In the genomic region with DNA sequence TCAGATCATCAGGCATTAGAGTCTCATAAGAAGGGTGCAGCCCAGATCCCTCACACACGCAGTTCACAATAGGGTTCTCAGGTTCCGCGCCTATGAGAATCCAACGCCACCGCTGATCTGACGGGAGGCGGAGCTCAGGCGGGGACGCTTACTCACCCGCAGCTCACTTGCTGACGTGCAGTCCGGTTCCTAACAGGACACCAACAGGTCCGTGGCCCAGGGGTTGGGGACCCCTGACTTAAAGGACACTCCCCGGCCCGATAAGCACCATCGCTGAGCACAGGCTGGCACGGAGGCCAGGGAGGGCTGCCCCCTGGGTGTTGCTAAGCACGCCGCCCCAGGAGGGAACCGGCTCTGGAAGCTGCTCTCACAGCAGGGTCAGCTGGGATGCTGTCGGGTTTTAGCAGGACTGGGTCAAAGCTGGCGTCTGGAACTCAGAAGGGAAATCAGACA, we compare ENCODE assay signal across 1 cellular context.
TF ChIP-seq lines count a peak whose summit lies in the region.

No MANE protein-coding gene starts in this region.

TF ChIP-seq in K562, 482 proteins besides CTCF, POLR2A, EP300 and RAD21 (continued from another document and continues in another):
- TF ChIP-seq, protein P1, sequence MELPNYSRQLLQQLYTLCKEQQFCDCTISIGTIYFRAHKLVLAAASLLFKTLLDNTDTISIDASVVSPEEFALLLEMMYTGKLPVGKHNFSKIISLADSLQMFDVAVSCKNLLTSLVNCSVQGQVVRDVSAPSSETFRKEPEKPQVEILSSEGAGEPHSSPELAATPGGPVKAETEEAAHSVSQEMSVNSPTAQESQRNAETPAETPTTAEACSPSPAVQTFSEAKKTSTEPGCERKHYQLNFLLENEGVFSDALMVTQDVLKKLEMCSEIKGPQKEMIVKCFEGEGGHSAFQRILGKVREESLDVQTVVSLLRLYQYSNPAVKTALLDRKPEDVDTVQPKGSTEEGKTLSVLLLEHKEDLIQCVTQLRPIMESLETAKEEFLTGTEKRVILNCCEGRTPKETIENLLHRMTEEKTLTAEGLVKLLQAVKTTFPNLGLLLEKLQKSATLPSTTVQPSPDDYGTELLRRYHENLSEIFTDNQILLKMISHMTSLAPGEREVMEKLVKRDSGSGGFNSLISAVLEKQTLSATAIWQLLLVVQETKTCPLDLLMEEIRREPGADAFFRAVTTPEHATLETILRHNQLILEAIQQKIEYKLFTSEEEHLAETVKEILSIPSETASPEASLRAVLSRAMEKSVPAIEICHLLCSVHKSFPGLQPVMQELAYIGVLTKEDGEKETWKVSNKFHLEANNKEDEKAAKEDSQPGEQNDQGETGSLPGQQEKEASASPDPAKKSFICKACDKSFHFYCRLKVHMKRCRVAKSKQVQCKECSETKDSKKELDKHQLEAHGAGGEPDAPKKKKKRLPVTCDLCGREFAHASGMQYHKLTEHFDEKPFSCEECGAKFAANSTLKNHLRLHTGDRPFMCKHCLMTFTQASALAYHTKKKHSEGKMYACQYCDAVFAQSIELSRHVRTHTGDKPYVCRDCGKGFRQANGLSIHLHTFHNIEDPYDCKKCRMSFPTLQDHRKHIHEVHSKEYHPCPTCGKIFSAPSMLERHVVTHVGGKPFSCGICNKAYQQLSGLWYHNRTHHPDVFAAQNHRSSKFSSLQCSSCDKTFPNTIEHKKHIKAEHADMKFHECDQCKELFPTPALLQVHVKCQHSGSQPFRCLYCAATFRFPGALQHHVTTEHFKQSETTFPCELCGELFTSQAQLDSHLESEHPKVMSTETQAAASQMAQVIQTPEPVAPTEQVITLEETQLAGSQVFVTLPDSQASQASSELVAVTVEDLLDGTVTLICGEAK (IDR thresholded peaks at IDR 0.05), result peak; percentile 59
- TF ChIP-seq, protein P1 (CRISPR knock-in tag; IDR thresholded peaks at IDR 0.05), result no peak
- peak; percentile 11; the same call in 1 of the 2 replicates for TF ChIP-seq NFE2 (IDR thresholded peaks at IDR 0.05; ENCODE audit: low read depth)
- TF ChIP-seq, protein P2, sequence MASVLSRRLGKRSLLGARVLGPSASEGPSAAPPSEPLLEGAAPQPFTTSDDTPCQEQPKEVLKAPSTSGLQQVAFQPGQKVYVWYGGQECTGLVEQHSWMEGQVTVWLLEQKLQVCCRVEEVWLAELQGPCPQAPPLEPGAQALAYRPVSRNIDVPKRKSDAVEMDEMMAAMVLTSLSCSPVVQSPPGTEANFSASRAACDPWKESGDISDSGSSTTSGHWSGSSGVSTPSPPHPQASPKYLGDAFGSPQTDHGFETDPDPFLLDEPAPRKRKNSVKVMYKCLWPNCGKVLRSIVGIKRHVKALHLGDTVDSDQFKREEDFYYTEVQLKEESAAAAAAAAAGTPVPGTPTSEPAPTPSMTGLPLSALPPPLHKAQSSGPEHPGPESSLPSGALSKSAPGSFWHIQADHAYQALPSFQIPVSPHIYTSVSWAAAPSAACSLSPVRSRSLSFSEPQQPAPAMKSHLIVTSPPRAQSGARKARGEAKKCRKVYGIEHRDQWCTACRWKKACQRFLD (CRISPR knock-in tag; IDR thresholded peaks at IDR 0.05), result no peak
- TF ChIP-seq SMARCE1 (IDR thresholded peaks at IDR 0.05), result peak; percentile 12; the same call in 1 of the 2 replicates
- TF ChIP-seq JUND (IDR thresholded peaks at IDR 0.05; ENCODE audit: borderline replicate concordance, low read depth, low read length), result peak; percentile 57; the same call in 1 of the 2 replicates
- peak; percentile 57; the same call in 1 of the 3 replicates for TF ChIP-seq JUND (tag; IDR thresholded peaks at IDR 0.05; ENCODE audit: borderline replicate concordance, low read depth, low read length)
- no peak for TF ChIP-seq BCL6 (CRISPR knock-in tag; IDR thresholded peaks at IDR 0.05)
- TF ChIP-seq, protein P3, sequence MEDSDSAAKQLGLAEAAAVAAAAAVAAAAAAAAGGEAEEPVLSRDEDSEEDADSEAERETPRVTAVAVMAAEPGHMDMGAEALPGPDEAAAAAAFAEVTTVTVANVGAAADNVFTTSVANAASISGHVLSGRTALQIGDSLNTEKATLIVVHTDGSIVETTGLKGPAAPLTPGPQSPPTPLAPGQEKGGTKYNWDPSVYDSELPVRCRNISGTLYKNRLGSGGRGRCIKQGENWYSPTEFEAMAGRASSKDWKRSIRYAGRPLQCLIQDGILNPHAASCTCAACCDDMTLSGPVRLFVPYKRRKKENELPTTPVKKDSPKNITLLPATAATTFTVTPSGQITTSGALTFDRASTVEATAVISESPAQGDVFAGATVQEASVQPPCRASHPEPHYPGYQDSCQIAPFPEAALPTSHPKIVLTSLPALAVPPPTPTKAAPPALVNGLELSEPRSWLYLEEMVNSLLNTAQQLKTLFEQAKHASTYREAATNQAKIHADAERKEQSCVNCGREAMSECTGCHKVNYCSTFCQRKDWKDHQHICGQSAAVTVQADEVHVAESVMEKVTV (CRISPR knock-in tag; IDR thresholded peaks at IDR 0.05), result no peak
- peak; percentile 91; the same call in 1 of the 2 replicates for TF ChIP-seq ZC3H4 (CRISPR knock-in tag; IDR thresholded peaks at IDR 0.05; ENCODE audit: borderline replicate concordance)
- TF ChIP-seq FOSL1 (tag; conservative IDR thresholded peaks at IDR 0.05), result peak; percentile 71; the same call in 1 of the 2 replicates
- TF ChIP-seq SMAD4 (CRISPR knock-in tag; conservative IDR thresholded peaks at IDR 0.05), result no peak
- TF ChIP-seq, protein P4, sequence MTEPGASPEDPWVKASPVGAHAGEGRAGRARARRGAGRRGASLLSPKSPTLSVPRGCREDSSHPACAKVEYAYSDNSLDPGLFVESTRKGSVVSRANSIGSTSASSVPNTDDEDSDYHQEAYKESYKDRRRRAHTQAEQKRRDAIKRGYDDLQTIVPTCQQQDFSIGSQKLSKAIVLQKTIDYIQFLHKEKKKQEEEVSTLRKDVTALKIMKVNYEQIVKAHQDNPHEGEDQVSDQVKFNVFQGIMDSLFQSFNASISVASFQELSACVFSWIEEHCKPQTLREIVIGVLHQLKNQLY (CRISPR knock-in tag; conservative IDR thresholded peaks at IDR 0.05), result no peak
- TF ChIP-seq NR1H2 (CRISPR knock-in tag; IDR thresholded peaks at IDR 0.05), result 0 out of 2 replicates have a peak, but pooled peaks have one; percentile 86
- TF ChIP-seq MBD2 (IDR thresholded peaks at IDR 0.05; ENCODE audit: borderline replicate concordance, low read depth), result peak; percentile 26; the same call in 1 of the 2 replicates
- no peak for TF ChIP-seq ATF1 (CRISPR knock-in tag; IDR thresholded peaks at IDR 0.05)
- peak; percentile 83 for TF ChIP-seq ATF1 (tag; IDR thresholded peaks at IDR 0.05)
- TF ChIP-seq CTBP1 (IDR thresholded peaks at IDR 0.05; ENCODE audit: borderline replicate concordance), result peak; percentile 36; the same call in 1 of the 2 replicates
- TF ChIP-seq, protein P5, sequence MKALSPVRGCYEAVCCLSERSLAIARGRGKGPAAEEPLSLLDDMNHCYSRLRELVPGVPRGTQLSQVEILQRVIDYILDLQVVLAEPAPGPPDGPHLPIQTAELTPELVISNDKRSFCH (CRISPR knock-in tag; IDR thresholded peaks at IDR 0.05), result no peak
- TF ChIP-seq, protein P5 (tag; IDR thresholded peaks at IDR 0.05), result no peak
- TF ChIP-seq ETV5 (CRISPR knock-in tag; IDR thresholded peaks at IDR 0.05; ENCODE audit: low read depth), result 0 out of 2 replicates have a peak, but pooled peaks have one; percentile 48
- TF ChIP-seq SNRNP70 (optimal IDR thresholded peaks at IDR 0.05; ENCODE audit: low read depth, low read length), result no peak
- TF ChIP-seq JUN (IDR thresholded peaks at IDR 0.05; ENCODE audit: borderline replicate concordance, low read depth, low read length), result peak; percentile 32; the same call in 1 of the 2 replicates
- TF ChIP-seq JUN (CRISPR knock-in tag; IDR thresholded peaks at IDR 0.05; ENCODE audit: borderline replicate concordance), result no peak
- TF ChIP-seq TCF3 (CRISPR knock-in tag; IDR thresholded peaks at IDR 0.05), result peak; percentile 16; the same call in 1 of the 2 replicates
- TF ChIP-seq, protein P6, sequence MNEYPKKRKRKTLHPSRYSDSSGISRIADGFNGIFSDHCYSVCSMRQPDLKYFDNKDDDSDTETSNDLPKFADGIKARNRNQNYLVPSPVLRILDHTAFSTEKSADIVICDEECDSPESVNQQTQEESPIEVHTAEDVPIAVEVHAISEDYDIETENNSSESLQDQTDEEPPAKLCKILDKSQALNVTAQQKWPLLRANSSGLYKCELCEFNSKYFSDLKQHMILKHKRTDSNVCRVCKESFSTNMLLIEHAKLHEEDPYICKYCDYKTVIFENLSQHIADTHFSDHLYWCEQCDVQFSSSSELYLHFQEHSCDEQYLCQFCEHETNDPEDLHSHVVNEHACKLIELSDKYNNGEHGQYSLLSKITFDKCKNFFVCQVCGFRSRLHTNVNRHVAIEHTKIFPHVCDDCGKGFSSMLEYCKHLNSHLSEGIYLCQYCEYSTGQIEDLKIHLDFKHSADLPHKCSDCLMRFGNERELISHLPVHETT (CRISPR knock-in tag; conservative IDR thresholded peaks at IDR 0.05 in 1 of 2, IDR thresholded peaks at IDR 0.05 in 1 of 2), result 0 out of 4 replicates have a peak, but pooled peaks of 1 of the 2 experiments have one; percentile 33
- no peak for TF ChIP-seq CBX3 (IDR thresholded peaks at IDR 0.05; ENCODE audit: borderline replicate concordance in 1 of 2, low read length in 2 of 2)
- no peak for TF ChIP-seq ZNF232 (CRISPR knock-in tag; IDR thresholded peaks at IDR 0.05)
- TF ChIP-seq KDM5B (IDR thresholded peaks at IDR 0.05; ENCODE audit: insufficient replicate concordance, low read depth, low read length), result peak; percentile 48
- no peak for TF ChIP-seq CREB1 (IDR thresholded peaks at IDR 0.05)
- TF ChIP-seq CREB1 (CRISPR knock-in tag; IDR thresholded peaks at IDR 0.05), result peak; percentile 44; the same call in 1 of the 2 replicates
- no peak for TF ChIP-seq TCF7 (IDR thresholded peaks at IDR 0.05; ENCODE audit: borderline replicate concordance)
- no peak for TF ChIP-seq ETV6 (IDR thresholded peaks at IDR 0.05; ENCODE audit: borderline replicate concordance in 1 of 2, low read depth in 2 of 2, low read length in 1 of 2)
- TF ChIP-seq ETV6 (CRISPR knock-in tag; IDR thresholded peaks at IDR 0.05; ENCODE audit: borderline replicate concordance), result no peak
- peak; percentile 41; the same call in 1 of the 2 replicates for TF ChIP-seq ATF7 (IDR thresholded peaks at IDR 0.05)
- no peak for TF ChIP-seq ETV1 (tag; conservative IDR thresholded peaks at IDR 0.05; ENCODE audit: low read depth)
- TF ChIP-seq, protein P7, sequence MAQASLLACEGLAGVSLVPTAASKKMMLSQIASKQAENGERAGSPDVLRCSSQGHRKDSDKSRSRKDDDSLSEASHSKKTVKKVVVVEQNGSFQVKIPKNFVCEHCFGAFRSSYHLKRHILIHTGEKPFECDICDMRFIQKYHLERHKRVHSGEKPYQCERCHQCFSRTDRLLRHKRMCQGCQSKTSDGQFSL (CRISPR knock-in tag; IDR thresholded peaks at IDR 0.05), result 0 out of 2 replicates have a peak, but pooled peaks have one; percentile 16
- TF ChIP-seq, protein P7 (tag; IDR thresholded peaks at IDR 0.05), result no peak
- TF ChIP-seq ZNF57 (CRISPR knock-in tag; IDR thresholded peaks at IDR 0.05), result no peak
- TF ChIP-seq SIN3B (IDR thresholded peaks at IDR 0.05; ENCODE audit: low read depth), result no peak
- TF ChIP-seq RBFOX2 (IDR thresholded peaks at IDR 0.05; ENCODE audit: low read depth, low read length), result peak; percentile 61
- TF ChIP-seq, protein P8, sequence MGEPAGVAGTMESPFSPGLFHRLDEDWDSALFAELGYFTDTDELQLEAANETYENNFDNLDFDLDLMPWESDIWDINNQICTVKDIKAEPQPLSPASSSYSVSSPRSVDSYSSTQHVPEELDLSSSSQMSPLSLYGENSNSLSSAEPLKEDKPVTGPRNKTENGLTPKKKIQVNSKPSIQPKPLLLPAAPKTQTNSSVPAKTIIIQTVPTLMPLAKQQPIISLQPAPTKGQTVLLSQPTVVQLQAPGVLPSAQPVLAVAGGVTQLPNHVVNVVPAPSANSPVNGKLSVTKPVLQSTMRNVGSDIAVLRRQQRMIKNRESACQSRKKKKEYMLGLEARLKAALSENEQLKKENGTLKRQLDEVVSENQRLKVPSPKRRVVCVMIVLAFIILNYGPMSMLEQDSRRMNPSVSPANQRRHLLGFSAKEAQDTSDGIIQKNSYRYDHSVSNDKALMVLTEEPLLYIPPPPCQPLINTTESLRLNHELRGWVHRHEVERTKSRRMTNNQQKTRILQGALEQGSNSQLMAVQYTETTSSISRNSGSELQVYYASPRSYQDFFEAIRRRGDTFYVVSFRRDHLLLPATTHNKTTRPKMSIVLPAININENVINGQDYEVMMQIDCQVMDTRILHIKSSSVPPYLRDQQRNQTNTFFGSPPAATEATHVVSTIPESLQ (CRISPR knock-in tag; IDR thresholded peaks at IDR 0.05), result 0 out of 2 replicates have a peak, but pooled peaks have one; percentile 68
- TF ChIP-seq SRF (CRISPR knock-in tag; IDR thresholded peaks at IDR 0.05), result 0 out of 4 replicates have a peak, but pooled peaks of 1 of the 2 experiments have one; percentile 11
- peak; percentile 33 for TF ChIP-seq TBP (optimal IDR thresholded peaks at IDR 0.05; ENCODE audit: low read depth, low read length)
- no peak for TF ChIP-seq DACH1 (IDR thresholded peaks at IDR 0.05; ENCODE audit: partially characterized antibody)
- TF ChIP-seq TARDBP (IDR thresholded peaks at IDR 0.05), result no peak
